Comparison of ENCODE assay signal across 8 cellular contexts in genomic region chr17:15341385-15341849, GRCh38. TPM values are rescaled to one million over a fixed set of nuclear protein-coding genes. Genes with fewer than 3 reads are reported as not detected.
DNase-seq lines count a peak whose midpoint lies in the region; ATAC-seq and TF ChIP-seq lines count a peak whose summit lies in the region.

TSS of gene TEKT3 (minus strand) at chr17:15341597. CDS start at chr17:15331585, 10,012 bp downstream.

- H3K4me1 Mint-ChIP-seq in stimulated activated naive CD8-positive, alpha-beta T cell treated with anti-CD3 and anti-CD28 coated beads, Interleukin-15, amount 100 ng/mL, for 72 hours = peaks cover 14% of the 10 kb centered on the region

- H3K4me2 ChIP-seq in mesendoderm (ENCODE audit: low read length) = peak within 1 kb of the TSS; percentile 96

- no peak within 1 kb of the TSS for H2AK5ac ChIP-seq in mesendoderm (ENCODE audit: low read length)

- no peaks in the 10 kb centered on the region for H3K36me3 ChIP-seq in esophagus (ENCODE audit: control insufficient read depth in 2 of 2, insufficient read depth in 2 of 2, low read length in 1 of 2)
- H3K36me3 ChIP-seq in mesendoderm (ENCODE audit: control insufficient read depth, insufficient read depth, low read length) = no peaks in the 10 kb centered on the region

- H3K9me3 Mint-ChIP-seq in stimulated activated naive CD8-positive, alpha-beta T cell treated with anti-CD3 and anti-CD28 coated beads, Interleukin-15, amount 100 ng/mL, for 72 hours = peaks cover 0 to 4% of the 10 kb centered on the region in 2 donors

- H3K18ac ChIP-seq in mesendoderm (ENCODE audit: low read length) = no peak within 1 kb of the TSS

- no peak within 1 kb of the TSS for H2BK120ac ChIP-seq in mesendoderm (ENCODE audit: low read depth, low read length)

- no peaks in the 10 kb centered on the region for H3K79me1 ChIP-seq in mesendoderm (ENCODE audit: low read length)

- H4K5ac ChIP-seq in mesendoderm (ENCODE audit: low read length) = no peak within 1 kb of the TSS

- DNase-seq in activated T-cell treated with anti-CD3 and anti-CD28 coated beads for 48 hours (ENCODE audit: low read depth) (peak; percentile 13), activated T-cell treated with anti-CD3 and anti-CD28 coated beads for 4 hours (no peak), mesendoderm (peak; percentile 96)
- DNase-seq in stimulated activated naive CD8-positive, alpha-beta T cell treated with anti-CD3 and anti-CD28 coated beads, Interleukin-15, amount 100 ng/mL, for 72 hours = peak in 1 of 2 donors; percentile 20

- ATAC-seq in SK-N-SH treated with all-trans-retinoic acid at 6 μM for 48 hours (peak; percentile 100), GM19023 (IDR thresholded peaks at IDR 0.05; ENCODE audit: unreplicated experiment) (no peak), HG03378 (IDR thresholded peaks at IDR 0.05; ENCODE audit: unreplicated experiment) (no peak)
- ATAC-seq in stimulated activated naive CD8-positive, alpha-beta T cell treated with anti-CD3 and anti-CD28 coated beads, Interleukin-15, amount 100 ng/mL, for 72 hours = peak; percentile 81

- peaks cover 69% of the 10 kb centered on the region for H3K27me3 Mint-ChIP-seq in stimulated activated naive CD8-positive, alpha-beta T cell treated with anti-CD3 and anti-CD28 coated beads, Interleukin-15, amount 100 ng/mL, for 72 hours

- H3K4me3 ChIP-seq in esophagus (ENCODE audit: low read depth in 1 of 2, low read length in 2 of 2) = peak within 1 kb of the TSS; percentile 37 to 41
- H3K4me3 ChIP-seq in mesendoderm (ENCODE audit: low read length) = peak within 1 kb of the TSS; percentile 62

- H3K56ac ChIP-seq in mesendoderm (ENCODE audit: low read length) = peak within 1 kb of the TSS; percentile 74

- no peaks in the 10 kb centered on the region for H3K9me3 ChIP-seq in esophagus (ENCODE audit: control insufficient read depth in 2 of 2, insufficient read depth in 1 of 2, low read depth in 1 of 2, low read length in 1 of 2)

- H4K8ac ChIP-seq in mesendoderm (ENCODE audit: low read depth, low read length) = no peak within 1 kb of the TSS

- no peak within 1 kb of the TSS for H2BK15ac ChIP-seq in mesendoderm (replicated peaks; ENCODE audit: low read depth)

- H3K23ac ChIP-seq in mesendoderm (ENCODE audit: low read length) = no peak within 1 kb of the TSS

- no peak within 1 kb of the TSS for H3K27ac ChIP-seq in esophagus (ENCODE audit: low read depth in 2 of 2, low read length in 1 of 2)
- H3K27ac ChIP-seq in mesendoderm (ENCODE audit: low read depth, low read length) = no peak within 1 kb of the TSS

- H3K27me3 ChIP-seq in esophagus (ENCODE audit: control insufficient read depth in 1 of 2, insufficient read depth in 2 of 2, low read length in 2 of 2) = no peaks in the 10 kb centered on the region
- no peaks in the 10 kb centered on the region for H3K27me3 ChIP-seq in mesendoderm (ENCODE audit: insufficient read depth, low read length, poor library complexity)

- H3K27ac Mint-ChIP-seq in stimulated activated naive CD8-positive, alpha-beta T cell treated with anti-CD3 and anti-CD28 coated beads, Interleukin-15, amount 100 ng/mL, for 72 hours = peak within 1 kb of the TSS in 1 of 2 donors; percentile 12

- no peak within 1 kb of the TSS for H2BK5ac ChIP-seq in mesendoderm (ENCODE audit: low read length)

- peaks cover 0 to 4% of the 10 kb centered on the region in 2 donors for H3K4me1 ChIP-seq in esophagus (ENCODE audit: control insufficient read depth in 2 of 2, insufficient read depth in 2 of 2, low read length in 1 of 2)
- no peaks in the 10 kb centered on the region for H3K4me1 ChIP-seq in mesendoderm (ENCODE audit: control insufficient read depth, low read depth, low read length)

- no peak within 1 kb of the TSS for H3K4ac ChIP-seq in mesendoderm (ENCODE audit: low read depth, low read length)

- 2 to 4% methylated on average over 35 to 36 of the region's 36 CpGs for WGBS in esophagus, 2 donors
- no CpG with 5 or more reads among the region's 36 CpGs for WGBS in mesendoderm (ENCODE audit: extremely low coverage, insufficient coverage, low lambda C conversion rate)

- peak within 1 kb of the TSS; percentile 49 for H3K9ac ChIP-seq in mesendoderm (ENCODE audit: low read length)

- H3K79me2 ChIP-seq in mesendoderm (ENCODE audit: control insufficient read depth, insufficient read depth, low read length) = no peaks in the 10 kb centered on the region

- H3K4me3 Mint-ChIP-seq in stimulated activated naive CD8-positive, alpha-beta T cell treated with anti-CD3 and anti-CD28 coated beads, Interleukin-15, amount 100 ng/mL, for 72 hours = peak within 1 kb of the TSS; percentile 73 to 74

TF ChIP-seq in SK-N-SH treated with all-trans-retinoic acid at 6 μM for 48 hours, 23 proteins besides CTCF, POLR2A, EP300 and RAD21:
- TF ChIP-seq TCF4 (CRISPR knock-in tag; IDR thresholded peaks at IDR 0.05; ENCODE audit: borderline replicate concordance) (no peak), BACH2 (CRISPR knock-in tag; IDR thresholded peaks at IDR 0.05; ENCODE audit: borderline replicate concordance) (no peak), RARB (CRISPR knock-in tag; IDR thresholded peaks at IDR 0.05) (no peak), ESRRG (CRISPR knock-in tag; IDR thresholded peaks at IDR 0.05) (no peak)

RNA-seq across cellular contexts. Expression of gene TEKT3, which starts in this region (rescaled TPM):
- under 1 TPM; 0.10 to 0.21 TPM for polyA plus RNA-seq in esophagus
- 0.55 TPM for polyA plus RNA-seq in mesendoderm (2013, experiment 1 of 2)
- polyA plus RNA-seq in mesendoderm (2013, experiment 2 of 2) = 0.55 TPM

Comparison
In these comparisons a context has a peak if more than half of its experiments do, and no peak if none do; other contexts are left out.
1. ATAC-seq: peak in SK-N-SH treated with all-trans-retinoic acid at 6 μM for 48 hours (single experiment) and stimulated activated naive CD8-positive, alpha-beta T cell treated with anti-CD3 and anti-CD28 coated beads, Interleukin-15, amount 100 ng/mL, for 72 hours (single experiment); none in GM19023 (single experiment) and HG03378 (single experiment).